Comparison of ENCODE assay signal across 30 cellular contexts in genomic region chr10:120760246-120760645, GRCh38.
"Had no signal": no experiment of that assay in that cellular context is flagged by ENCODE, and none has a peak within 500 bp of the region (broad histone marks: within the 10 kb centered on the region; RNA-seq: fewer than 3 reads in every experiment).

No MANE protein-coding gene starts in this region.

- H3K36me3 ChIP-seq: breast epithelium had no signal

- H3K27ac ChIP-seq: breast epithelium, SK-N-MC had no signal

- H3K9me3 ChIP-seq: breast epithelium had no signal

- H3K27me3 ChIP-seq: breast epithelium had no signal

- H3K9me3 Mint-ChIP-seq: activated CD4-positive, alpha-beta T cell treated with anti-CD3 and anti-CD28 coated beads, Interleukin-2, amount 10 ng/mL, durations not matched to agents 24 days and 14 days; activated T-cell treated with anti-CD3 and anti-CD28 coated beads, Interleukin-2, amount 50 U/mL, for 24 hours; activated T-helper 1 cell treated with anti-CD3 and anti-CD28 coated beads, Interleukin-12 subunit alpha, Interleukin-12 subunit beta, Interleukin-2, Interleukin-4 antibody, amounts not matched to agents 30 ng/mL and 10 ng/mL and 1 ng/mL, durations not matched to agents 14 hours and 24 hours and 36 hours; T-cell; WTC11 had no signal

- H3K4me1 ChIP-seq: breast epithelium had no signal

- H3K4me3 Mint-ChIP-seq: activated CD4-positive, alpha-beta T cell treated with anti-CD3 and anti-CD28 coated beads, Interleukin-2, amount 10 ng/mL, durations not matched to agents 24 days and 14 days; activated CD8-positive, alpha-beta memory T cell treated with anti-CD3 and anti-CD28 coated beads, Interleukin-2, amount 10 ng/mL, durations not matched to agents 7 days and 5 days; activated naive CD4-positive, alpha-beta T cell treated with anti-CD3 and anti-CD28 coated beads, Interleukin-2, amount 50 U/mL, for 24 hours; activated T-cell treated with anti-CD3 and anti-CD28 coated beads, Interleukin-2, amount 50 U/mL, for 24 hours; activated T-helper 1 cell treated with anti-CD3 and anti-CD28 coated beads, Interleukin-12 subunit alpha, Interleukin-12 subunit beta, Interleukin-2, Interleukin-4 antibody, amounts not matched to agents 30 ng/mL and 10 ng/mL and 1 ng/mL, durations not matched to agents 14 hours and 24 hours and 36 hours; T-cell; WTC11 had no signal

- H3K4me1 Mint-ChIP-seq: activated CD4-positive, alpha-beta T cell treated with anti-CD3 and anti-CD28 coated beads, Interleukin-2, amount 10 ng/mL, durations not matched to agents 24 days and 14 days; activated CD8-positive, alpha-beta memory T cell treated with anti-CD3 and anti-CD28 coated beads, Interleukin-2, amount 10 ng/mL, durations not matched to agents 7 days and 5 days; activated naive CD4-positive, alpha-beta T cell treated with anti-CD3 and anti-CD28 coated beads, Interleukin-2, amount 50 U/mL, for 24 hours; T-cell had no signal

- H3K27ac Mint-ChIP-seq: activated CD4-positive, alpha-beta T cell treated with anti-CD3 and anti-CD28 coated beads, Interleukin-2, amount 10 ng/mL, durations not matched to agents 24 days and 14 days; activated CD8-positive, alpha-beta memory T cell treated with anti-CD3 and anti-CD28 coated beads, Interleukin-2, amount 10 ng/mL, durations not matched to agents 7 days and 5 days; activated naive CD4-positive, alpha-beta T cell treated with anti-CD3 and anti-CD28 coated beads, Interleukin-2, amount 50 U/mL, for 24 hours; activated T-cell treated with anti-CD3 and anti-CD28 coated beads, Interleukin-2, amount 50 U/mL, for 24 hours; activated T-helper 1 cell treated with anti-CD3 and anti-CD28 coated beads, Interleukin-12 subunit alpha, Interleukin-12 subunit beta, Interleukin-2, Interleukin-4 antibody, amounts not matched to agents 30 ng/mL and 10 ng/mL and 1 ng/mL, durations not matched to agents 14 hours and 24 hours and 36 hours; T-cell; WTC11 had no signal

- H3K36me3 Mint-ChIP-seq: activated CD8-positive, alpha-beta memory T cell treated with anti-CD3 and anti-CD28 coated beads, Interleukin-2, amount 10 ng/mL, durations not matched to agents 7 days and 5 days; activated naive CD4-positive, alpha-beta T cell treated with anti-CD3 and anti-CD28 coated beads, Interleukin-2, amount 50 U/mL, for 24 hours; T-cell; WTC11 had no signal

- ATAC-seq: activated CD8-positive, alpha-beta memory T cell treated with anti-CD3 and anti-CD28 coated beads, Interleukin-2, amount 10 ng/mL, durations not matched to agents 7 days and 5 days; K562; Panc1; Right ventricle myocardium inferior; T-cell; WTC11 had no signal

- H3K4me3 ChIP-seq: breast epithelium, K562, SK-N-MC had no signal

- DNase-seq: activated CD4-positive, alpha-beta T cell treated with anti-CD3 and anti-CD28 coated beads for 1 hour; activated CD4-positive, alpha-beta T cell treated with anti-CD3 and anti-CD28 coated beads, Interleukin-2, amount 10 ng/mL, durations not matched to agents 24 days and 14 days; activated CD4-positive, alpha-beta T cell treated with anti-CD3 and anti-CD28 coated beads, Interleukin-2, amount 50 U/mL, for 48 hours; activated CD8-positive, alpha-beta memory T cell treated with anti-CD3 and anti-CD28 coated beads, Interleukin-2, amount 10 ng/mL, durations not matched to agents 7 days and 5 days; activated effector memory CD4-positive, alpha-beta T cell treated with Interleukin-2 at 50 U/mL for 16 hours; activated naive CD4-positive, alpha-beta T cell; activated T-cell treated with anti-CD3 and anti-CD28 coated beads, Interleukin-2, amount 50 U/mL, for 24 hours; aorta; caudate nucleus; Karpas-422; MM.1S; NCI-H1105 treated with DMSO at 0.1 percent for 48 hours; NCI-H1436 treated with DMSO at 0.1 percent for 48 hours; NCI-H187; NCI-H2081; NCI-H510A treated with DMSO at 0.1 percent for 48 hours; NCI-H69; NK-92 treated with Interleukin-12 subunit alpha and Interleukin-12 subunit beta, amount 100 ng/mL, for 24 hours; RPMI8226; T-cell; T-helper 2 cell; T1000 had no signal
